Comparison of ENCODE assay signal across 8 cellular contexts in the genomic region with DNA sequence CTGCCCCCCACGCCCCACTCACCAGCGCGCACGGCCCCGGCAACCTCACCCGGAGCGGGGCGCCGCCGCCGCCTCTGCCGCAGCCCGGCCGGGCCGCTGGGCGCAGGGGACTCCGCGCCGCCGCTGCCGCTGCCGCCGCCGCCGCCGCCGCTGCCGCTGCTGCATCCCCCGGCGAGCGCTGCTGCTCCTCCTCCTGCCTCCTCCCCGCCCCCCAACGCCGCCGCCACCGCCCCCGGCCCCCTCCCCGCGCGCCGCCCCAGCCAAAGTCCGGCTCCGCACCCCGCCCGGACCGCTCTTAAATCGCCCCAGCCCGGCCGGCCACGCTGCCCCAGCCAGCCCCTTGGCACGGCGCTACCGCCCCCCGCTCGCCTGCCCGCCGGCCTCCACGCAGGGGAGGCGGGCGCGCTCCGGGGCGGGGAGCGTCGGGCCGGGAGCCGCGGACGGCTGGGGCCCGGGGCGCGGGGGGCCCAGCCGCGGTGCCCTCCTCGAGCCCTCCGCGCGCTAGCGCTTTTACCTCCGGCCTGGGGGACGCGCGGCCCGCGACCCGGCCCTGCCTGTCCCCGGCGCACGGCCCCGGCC. TPM values are rescaled to one million over a fixed set of nuclear protein-coding genes. Genes with fewer than 3 reads are reported as not detected.
DNase-seq lines count a peak whose midpoint lies in the region; ATAC-seq, FAIRE-seq and TF ChIP-seq lines count a peak whose summit lies in the region.

TSS of gene SULF2 (minus strand) at position 161 of the 579 bp plus-strand sequence. CDS start 28,118 bp downstream, outside the sequence.

- peak within 1 kb of the TSS; percentile 30; the same call in 1 of the 2 replicates for H3K9ac ChIP-seq in HCT116 (ENCODE audit: low read length)
- H3K9ac ChIP-seq in kidney (ENCODE audit: low read length in 2 of 2): peak within 1 kb of the TSS; percentile 32 to 83

- H3K36me3 Mint-ChIP-seq in stimulated activated naive B cell treated with anti-CD40 and anti-IgM and Interleukin-4, amounts not matched to agents 10 μg/mL and 1 μg/mL and 100 μg/mL, for 72 hours: no peaks in the 10 kb centered on the region

- peaks cover 11 to 22% of the 10 kb centered on the region in 2 experiments for H3K4me1 ChIP-seq in HCT116 (ENCODE audit: control insufficient read depth in 1 of 2, insufficient read depth in 2 of 2, low read length in 2 of 2)
- H3K4me1 ChIP-seq in breast epithelium: peaks cover 6 to 7% of the 10 kb centered on the region in 2 donors
- peaks cover 9% of the 10 kb centered on the region in 2 donors for H3K4me1 ChIP-seq in kidney (ENCODE audit: control insufficient read depth in 1 of 2, insufficient read depth in 1 of 2, low read depth in 1 of 2, low read length in 2 of 2)

- no peaks in the 10 kb centered on the region for H3K9me3 Mint-ChIP-seq in stimulated activated naive B cell treated with anti-CD40 and anti-IgM and Interleukin-4, amounts not matched to agents 10 μg/mL and 1 μg/mL and 100 μg/mL, for 72 hours

- H2AFZ ChIP-seq in HCT116 (ENCODE audit: low read depth, low read length, poor library complexity, severe bottlenecking): peak within 1 kb of the TSS; percentile 93

- TF ChIP-seq CTCF in HCT116 (IDR thresholded peaks at IDR 0.05 in 2 of 3, conservative IDR thresholded peaks at IDR 0.05 in 1 of 3; ENCODE audit: borderline replicate concordance in 1 of 3, insufficient read depth in 1 of 3, low read depth in 2 of 3, low read length in 2 of 3): no peak
- TF ChIP-seq CTCF in breast epithelium (IDR thresholded peaks at IDR 0.05): no peak
- no peak for TF ChIP-seq CTCF in kidney (IDR thresholded peaks at IDR 0.05; ENCODE audit: borderline replicate concordance, extremely low read depth, insufficient read depth)

- intact Hi-C loops in HCT116 (cut with micrococcal nuclease) (loop anchor here (5.0 kb wide), 1 partner anchor 108 kb away; no protein-coding TSS in a partner anchor), breast epithelium (cut with DNase I; ENCODE audit: low total_unique reads) (no loop called here), kidney (cut with DNase I) (loop anchor here (10.0 kb wide), 1 partner anchor 829 kb away; no protein-coding TSS in a partner anchor)

- peak; percentile 31 for ATAC-seq in HCT116
- ATAC-seq in stimulated activated naive B cell treated with anti-CD40 and anti-IgM and Interleukin-4, amounts not matched to agents 10 μg/mL and 1 μg/mL and 100 μg/mL, for 72 hours (replicated peaks): peak; percentile 30 to 47

- H3K27ac Mint-ChIP-seq in stimulated activated naive B cell treated with anti-CD40 and anti-IgM and Interleukin-4, amounts not matched to agents 10 μg/mL and 1 μg/mL and 100 μg/mL, for 72 hours: peak within 1 kb of the TSS; percentile 62

- peak within 1 kb of the TSS; percentile 43 to 62 for H3K4me3 ChIP-seq in HCT116 (replicated peaks in 1 of 2; ENCODE audit: low read depth in 1 of 2, low read length in 2 of 2)
- peak within 1 kb of the TSS; percentile 49 to 81 (median 56) for H3K4me3 ChIP-seq in breast epithelium
- peak within 1 kb of the TSS; percentile 70 to 72 for H3K4me3 ChIP-seq in kidney (ENCODE audit: low read length in 2 of 2)

- CTCF ChIA-PET in HCT116 (lab: Charles Lee): interaction anchor here (2.3 to 2.7 kb wide), 3 partner anchors 60 to 835 kb away, joined by 10 to 62 read pairs (median 30); no protein-coding TSS in a partner anchor

- H3K79me2 ChIP-seq in HCT116 (ENCODE audit: insufficient read depth, low read length): no peaks in the 10 kb centered on the region

- H3K9me3 ChIP-seq in HCT116 (ENCODE audit: control insufficient read depth in 1 of 2, insufficient read depth in 1 of 2, low read depth in 1 of 2, low read length in 2 of 2): no peaks in the 10 kb centered on the region
- no peaks in the 10 kb centered on the region for H3K9me3 ChIP-seq in breast epithelium
- H3K9me3 ChIP-seq in kidney (ENCODE audit: control insufficient read depth in 1 of 2, low read length in 2 of 2): no peaks in the 10 kb centered on the region

- H4K20me1 ChIP-seq in HCT116 (ENCODE audit: insufficient read depth): no peaks in the 10 kb centered on the region

- H3K27me3 ChIP-seq in HCT116 (ENCODE audit: insufficient read depth, low read length) (no peaks in the 10 kb centered on the region), breast epithelium (no peaks in the 10 kb centered on the region)

- peaks cover 46 to 66% of the 10 kb centered on the region in 2 donors for H3K27me3 Mint-ChIP-seq in stimulated activated naive B cell treated with anti-CD40 and anti-IgM and Interleukin-4, amounts not matched to agents 10 μg/mL and 1 μg/mL and 100 μg/mL, for 72 hours

- no peak for TF ChIP-seq POLR2A in HCT116 (IDR thresholded peaks at IDR 0.05; ENCODE audit: borderline replicate concordance, extremely low read depth, insufficient read depth, insufficient read length)
- TF ChIP-seq POLR2A in breast epithelium (IDR thresholded peaks at IDR 0.05): no peak
- no peak for TF ChIP-seq POLR2A in H54 (IDR thresholded peaks at IDR 0.05; ENCODE audit: low read depth, low read length)

- DNase-seq in A172 (ENCODE audit: low spot score) (no peak), HCT116 (ENCODE audit: low read depth, low spot score) (no peak), breast epithelium (ENCODE audit: low spot score in 2 of 2) (no peak), kidney (peak; percentile 85), SKM-1 treated with dmso at 0.1 percent for 144 hours (lab: John Stamatoyannopoulos, UW; ENCODE audit: unreplicated experiment) (no peak), H54 (ENCODE audit: insufficient read length, low spot score) (no peak), T1000 (lab: John Stamatoyannopoulos, UW) (no peak)
- DNase-seq in stimulated activated naive B cell treated with anti-CD40 and anti-IgM and Interleukin-4, amounts not matched to agents 10 μg/mL and 1 μg/mL and 100 μg/mL, for 72 hours: no peak

- H3K4me2 ChIP-seq in HCT116 (ENCODE audit: low read length): peak within 1 kb of the TSS; percentile 94

- RAD21 ChIA-PET in HCT116 (lab: Charles Lee; ENCODE audit: low non-redundant PET in 1 of 2, low total read pairs in 2 of 2, uncharacterized antibody in 2 of 2, unreplicated experiment in 2 of 2): no interaction called here

- POLR2A ChIA-PET in HCT116 (lab: Charles Lee): interaction anchor here (1.7 kb wide), 1 partner anchor 510 kb away, joined by 4 read pairs; no protein-coding TSS in a partner anchor

- no peak for TF ChIP-seq RAD21 in HCT116 (IDR thresholded peaks at IDR 0.05; ENCODE audit: low read depth)

- H3K4me3 Mint-ChIP-seq in stimulated activated naive B cell treated with anti-CD40 and anti-IgM and Interleukin-4, amounts not matched to agents 10 μg/mL and 1 μg/mL and 100 μg/mL, for 72 hours: peak within 1 kb of the TSS; percentile 86 to 91

- peaks cover 16 to 22% of the 10 kb centered on the region in 2 donors for H3K4me1 Mint-ChIP-seq in stimulated activated naive B cell treated with anti-CD40 and anti-IgM and Interleukin-4, amounts not matched to agents 10 μg/mL and 1 μg/mL and 100 μg/mL, for 72 hours

- no peak within 1 kb of the TSS; the same call in 1 of the 2 replicates for H3K27ac ChIP-seq in HCT116 (ENCODE audit: low read depth, low read length)
- peak within 1 kb of the TSS; percentile 84 to 93 for H3K27ac ChIP-seq in breast epithelium
- H3K27ac ChIP-seq in kidney (ENCODE audit: low read depth in 2 of 2, low read length in 2 of 2): peak within 1 kb of the TSS; percentile 71 to 89

- no peaks in the 10 kb centered on the region for H3K9me2 ChIP-seq in HCT116 (ENCODE audit: insufficient read depth)

- FAIRE-seq in kidney (lab: Jason Lieb, UNC) (no peak), H54 (lab: Jason Lieb, UNC) (no peak)

- no TSS peak for BruUV-seq in HCT116 (replicated peaks; lab: Mats Ljungman, UMichigan)

- H3K36me3 ChIP-seq in HCT116 (ENCODE audit: control insufficient read depth in 1 of 2, insufficient read depth in 2 of 2, low read length in 2 of 2) (no peaks in the 10 kb centered on the region), breast epithelium (no peaks in the 10 kb centered on the region), kidney (ENCODE audit: control insufficient read depth in 1 of 2, insufficient read depth in 2 of 2, low read length in 2 of 2) (no peaks in the 10 kb centered on the region)

TF ChIP-seq in HCT116, 20 proteins besides CTCF, POLR2A, EP300 and RAD21 (continues in another document):
- TF ChIP-seq ZNF274 (IDR thresholded peaks at IDR 0.05; ENCODE audit: low read depth, low read length): no peak
- no peak for TF ChIP-seq CBX3 (IDR thresholded peaks at IDR 0.05; ENCODE audit: low read depth)
- no peak for TF ChIP-seq EZH2phosphoT487 (IDR thresholded peaks at IDR 0.05; ENCODE audit: borderline replicate concordance)
- no peak for TF ChIP-seq ELF1 (IDR thresholded peaks at IDR 0.05; ENCODE audit: borderline replicate concordance, low read depth)
- no peak for TF ChIP-seq YY1 (IDR thresholded peaks at IDR 0.05; ENCODE audit: extremely low read depth, insufficient replicate concordance, low read depth, low read length)
- TF ChIP-seq CEBPB (IDR thresholded peaks at IDR 0.05; ENCODE audit: low read depth): no peak
- TF ChIP-seq TCF7L2 (IDR thresholded peaks at IDR 0.05; ENCODE audit: borderline replicate concordance, extremely low read depth, insufficient read depth, insufficient read length): no peak
- TF ChIP-seq SIN3A (IDR thresholded peaks at IDR 0.05; ENCODE audit: low read depth): no peak
- TF ChIP-seq SRF (IDR thresholded peaks at IDR 0.05; ENCODE audit: low read depth): no peak
- no peak for TF ChIP-seq SP1 (IDR thresholded peaks at IDR 0.05; ENCODE audit: low read depth)
- TF ChIP-seq, protein P1, sequence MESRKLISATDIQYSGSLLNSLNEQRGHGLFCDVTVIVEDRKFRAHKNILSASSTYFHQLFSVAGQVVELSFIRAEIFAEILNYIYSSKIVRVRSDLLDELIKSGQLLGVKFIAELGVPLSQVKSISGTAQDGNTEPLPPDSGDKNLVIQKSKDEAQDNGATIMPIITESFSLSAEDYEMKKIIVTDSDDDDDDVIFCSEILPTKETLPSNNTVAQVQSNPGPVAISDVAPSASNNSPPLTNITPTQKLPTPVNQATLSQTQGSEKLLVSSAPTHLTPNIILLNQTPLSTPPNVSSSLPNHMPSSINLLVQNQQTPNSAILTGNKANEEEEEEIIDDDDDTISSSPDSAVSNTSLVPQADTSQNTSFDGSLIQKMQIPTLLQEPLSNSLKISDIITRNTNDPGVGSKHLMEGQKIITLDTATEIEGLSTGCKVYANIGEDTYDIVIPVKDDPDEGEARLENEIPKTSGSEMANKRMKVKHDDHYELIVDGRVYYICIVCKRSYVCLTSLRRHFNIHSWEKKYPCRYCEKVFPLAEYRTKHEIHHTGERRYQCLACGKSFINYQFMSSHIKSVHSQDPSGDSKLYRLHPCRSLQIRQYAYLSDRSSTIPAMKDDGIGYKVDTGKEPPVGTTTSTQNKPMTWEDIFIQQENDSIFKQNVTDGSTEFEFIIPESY (IDR thresholded peaks at IDR 0.05; ENCODE audit: extremely low read depth, insufficient replicate concordance, low read length): no peak
- TF ChIP-seq EGR1 (IDR thresholded peaks at IDR 0.05; ENCODE audit: low read depth): no peak

RNA-seq across cellular contexts. Expression of gene SULF2, which starts in this region (rescaled TPM):
- 23.5 TPM in 2 replicates for total RNA-seq in A172 (2014; rRNA removed; shearing (Covaris generic))
- total RNA-seq in HCT116 (2021; ENCODE audit: unreplicated experiment): 13.0 TPM
- polyA plus RNA-seq in HCT116 (2012): 6.1 and 7.0 TPM in 2 replicates
- total RNA-seq in breast epithelium: 10 to 100 TPM; 36.3 to 62.5 (median 58.0) TPM
- 257 TPM for total RNA-seq in kidney
- 85.1 TPM for polyA plus RNA-seq in kidney (ENCODE audit: insufficient read depth, low read depth, low replicate concordance)
